ENCODE assay signal across 8 cellular contexts in genomic region chrX:20141281-20142220, GRCh38. TPM values are rescaled to one million over a fixed set of nuclear protein-coding genes. Genes with fewer than 3 reads are reported as not detected.
DNase-seq lines count a peak whose midpoint lies in the region; ATAC-seq, FAIRE-seq and TF ChIP-seq lines count a peak whose summit lies in the region.

EIF1AX (minus strand) TSS chrX:20141838; CDS start chrX:20141640, 198 bp downstream.

- H3K4me3 Mint-ChIP-seq in Calu3 (ENCODE audit: low read depth, unreplicated experiment) (peak within 1 kb of the TSS; percentile 90), mesothelial cell of epicardium (peak within 1 kb of the TSS; percentile 89)

- H3F3A ChIP-seq in OCI-LY1 (ENCODE audit: insufficient read depth, low read length) = no peaks in the 10 kb centered on the region

- intact Hi-C loops in Calu3 (cut with micrococcal nuclease; ENCODE audit: unreplicated experiment) = no loop called here

- DNase-seq in Calu3 = peak; percentile 96
- DNase-seq in activated CD8-positive, alpha-beta memory T cell treated with anti-CD3 and anti-CD28 coated beads, Interleukin-2, amount 50 U/mL, for 4 hours = peak; percentile 98
- peak; percentile 81 to 91 for DNase-seq in mesothelial cell of epicardium (ENCODE audit: low spot score in 2 of 2, unreplicated experiment in 2 of 2)
- DNase-seq in stimulated activated CD8-positive, alpha-beta memory T cell treated with anti-CD3 and anti-CD28 coated beads, Interleukin-15, amount 100 ng/mL, for 48 hours (ENCODE audit: low read depth in 2 of 2) = peak; percentile 89 to 97

- H3K27me3 ChIP-seq in HUES64 (ENCODE audit: insufficient read depth, low read length) = no peaks in the 10 kb centered on the region
- H3K27me3 ChIP-seq in OCI-LY1 (ENCODE audit: insufficient read depth, low read length) = no peaks in the 10 kb centered on the region

- H3K27me3 Mint-ChIP-seq in Calu3 (ENCODE audit: unreplicated experiment) (no peaks in the 10 kb centered on the region), mesothelial cell of epicardium (ENCODE audit: low read depth) (no peaks in the 10 kb centered on the region)

- no peaks in the 10 kb centered on the region for H4K20me1 ChIP-seq in OCI-LY1 (ENCODE audit: insufficient read depth, low read length)

- peak within 1 kb of the TSS; percentile 95 for H3K9ac ChIP-seq in HUES64 (ENCODE audit: low read depth, low read length)
- peak within 1 kb of the TSS; percentile 98 for H3K9ac ChIP-seq in OCI-LY1 (ENCODE audit: low read length)

- CTCF ChIA-PET in Calu3 (lab: Charles Lee) = no interaction called here

- H3K9me3 Mint-ChIP-seq in Calu3 (ENCODE audit: low read depth, unreplicated experiment) (no peaks in the 10 kb centered on the region), mesothelial cell of epicardium (peaks cover 11% of the 10 kb centered on the region)

- WGBS in HUES64 = under 1% methylated on average over 64 of the region's 82 CpGs

- peaks cover 46% of the 10 kb centered on the region for H3K36me3 Mint-ChIP-seq in Calu3 (ENCODE audit: insufficient read depth, unreplicated experiment)
- peaks cover 7% of the 10 kb centered on the region for H3K36me3 Mint-ChIP-seq in mesothelial cell of epicardium

- H3K79me2 ChIP-seq in OCI-LY1 (ENCODE audit: insufficient read depth, low read length) = peaks cover 24% of the 10 kb centered on the region

- H3K4me2 ChIP-seq in OCI-LY1 (ENCODE audit: low read length) = peak within 1 kb of the TSS; percentile 88

- peak; percentile 98 for FAIRE-seq in endometrium (lab: Jason Lieb, UNC)

- H3K27ac ChIP-seq in HUES64 (ENCODE audit: low read depth, low read length) (peak within 1 kb of the TSS; percentile 76), OCI-LY1 (ENCODE audit: low read depth, low read length, poor library complexity, severe bottlenecking) (peak within 1 kb of the TSS; percentile 44)

- no peak within 1 kb of the TSS for H2AFZ ChIP-seq in OCI-LY1 (ENCODE audit: low read length)

- no peaks in the 10 kb centered on the region; the same call in 1 of the 2 replicates for H3K4me1 ChIP-seq in HUES64 (ENCODE audit: insufficient read depth, low read length)
- H3K4me1 ChIP-seq in OCI-LY1 (ENCODE audit: insufficient read depth, low read length, severe bottlenecking) = peaks cover 32% of the 10 kb centered on the region

- H3K36me3 ChIP-seq in HUES64 (ENCODE audit: insufficient read depth, low read length) (peaks cover 36% of the 10 kb centered on the region), OCI-LY1 (ENCODE audit: insufficient read depth, low read length) (peaks cover 38% of the 10 kb centered on the region)

- H3K4me1 Mint-ChIP-seq in Calu3 (ENCODE audit: low read depth, unreplicated experiment) = peaks cover 9% of the 10 kb centered on the region
- peaks cover 14% of the 10 kb centered on the region for H3K4me1 Mint-ChIP-seq in mesothelial cell of epicardium

- peak; percentile 97 for ATAC-seq in GM21447 (IDR thresholded peaks at IDR 0.05; ENCODE audit: unreplicated experiment)

- BruUV-seq in Calu3 (replicated peaks; lab: Mats Ljungman, UMichigan) = no TSS peak

- H3K27ac Mint-ChIP-seq in Calu3 (ENCODE audit: unreplicated experiment) (peak within 1 kb of the TSS; percentile 89), mesothelial cell of epicardium (peak within 1 kb of the TSS; percentile 92)

- H3K9me3 ChIP-seq in HUES64 (ENCODE audit: insufficient read depth, low read depth, low read length) (no peaks in the 10 kb centered on the region), OCI-LY1 (ENCODE audit: low read length) (no peaks in the 10 kb centered on the region)

- H3K4me3 ChIP-seq in HUES64 (ENCODE audit: low read length) (peak within 1 kb of the TSS; percentile 94), OCI-LY1 (ENCODE audit: low read depth, low read length, poor library complexity, severe bottlenecking) (peak within 1 kb of the TSS; percentile 99)

- TF ChIP-seq CTCF in Calu3 (IDR thresholded peaks at IDR 0.05; ENCODE audit: unreplicated experiment) = no peak
- TF ChIP-seq CTCF in OCI-LY1 (IDR thresholded peaks at IDR 0.05; ENCODE audit: low read length) = no peak
- no peak for TF ChIP-seq CTCF in mesothelial cell of epicardium (IDR thresholded peaks at IDR 0.05; ENCODE audit: unreplicated experiment)

- H3K9me2 ChIP-seq in OCI-LY1 (ENCODE audit: low read depth, low read length) = no peaks in the 10 kb centered on the region

RNA-seq across cellular contexts. Expression of gene EIF1AX, which starts in this region (rescaled TPM):
- total RNA-seq in Calu3 (2022) = 127 and 133 TPM in 2 replicates
- polyA plus RNA-seq in HUES64 (2013, experiment 1 of 2) = 135 TPM
- 109 TPM for polyA plus RNA-seq in HUES64 (2013, experiment 2 of 2)
- total RNA-seq in mesothelial cell of epicardium = 69.6 to 75.0 TPM (median 70.9 TPM) in 3 replicates

Comparison
In these comparisons a context has a peak if more than half of its experiments do, and no peak if none do; other contexts are left out.
1. Peak in every context shown above with its lines: DNase-seq, ATAC-seq, H3K4me3 ChIP-seq and H3K27ac ChIP-seq.